In the genomic region with DNA sequence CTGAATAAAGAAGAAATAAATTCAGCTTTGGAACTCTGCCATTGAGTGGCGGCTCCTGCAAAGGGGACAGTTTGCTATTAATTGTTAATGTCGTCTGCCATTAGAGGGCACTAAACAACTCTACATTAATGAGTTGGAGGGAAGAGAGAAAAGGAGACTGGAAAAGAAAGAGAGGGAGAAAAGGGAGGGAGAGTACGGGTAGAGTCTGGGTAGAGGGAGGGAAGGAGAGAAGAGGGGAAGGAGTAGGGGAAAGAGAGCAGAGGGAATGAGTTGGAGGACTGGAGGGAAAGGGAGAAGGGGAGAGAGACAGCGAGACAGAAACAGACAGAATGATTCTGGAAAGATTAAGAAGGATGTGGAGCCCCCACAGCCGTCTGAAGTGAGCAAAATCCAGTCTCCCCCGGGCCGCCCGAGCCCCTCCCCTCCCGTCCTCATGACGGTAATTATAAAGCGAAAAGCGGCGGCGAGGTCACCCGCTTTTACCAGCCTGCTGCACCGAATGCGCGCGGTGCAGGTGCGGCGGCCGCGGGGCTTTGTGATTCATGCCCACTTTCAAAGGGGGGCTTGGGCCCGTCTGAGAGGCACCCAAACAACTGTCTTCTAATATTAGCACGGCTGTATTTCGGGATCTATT, we compare ENCODE assay signal across 9 cellular contexts. TPM values are rescaled to one million over a fixed set of nuclear protein-coding genes. Genes with fewer than 3 reads are reported as not detected.
DNase-seq lines count a peak whose midpoint lies in the region; ATAC-seq, FAIRE-seq and TF ChIP-seq lines count a peak whose summit lies in the region.
"Had no signal": no experiment of that assay in that cellular context is flagged by ENCODE, and none has a peak within 500 bp of the region (broad histone marks: within the 10 kb centered on the region; RNA-seq: fewer than 3 reads in every experiment).

No MANE protein-coding gene starts in this region.

- CTCF ChIA-PET in OCI-LY7 (lab: Charles Lee; ENCODE audit: unreplicated experiment) = no interaction called here

- H3K27ac ChIP-seq in OCI-LY7 (ENCODE audit: low read depth, low read length, poor library complexity, severe bottlenecking) (no peak overlapping the region), breast epithelium (peak overlapping the region in 1 of 2 donors; percentile 28), spleen (no peak overlapping the region)

- peaks cover 32% of the 10 kb centered on the region for H3K4me1 Mint-ChIP-seq in T-helper 1 cell treated with Interleukin-12 subunit alpha and Interleukin-12 subunit beta and Interleukin-4 antibody, amounts not matched to agents 30 μg/mL and 1 μg/mL, for 36 hours (ENCODE audit: low read depth)

- H3K4me2 ChIP-seq in OCI-LY7 (ENCODE audit: low read length) = peak overlapping the region; percentile 39

- peak overlapping the region; percentile 84 for H3K4me3 Mint-ChIP-seq in T-helper 1 cell treated with Interleukin-12 subunit alpha and Interleukin-12 subunit beta and Interleukin-4 antibody, amounts not matched to agents 30 μg/mL and 1 μg/mL, for 36 hours

- POLR2A ChIA-PET in OCI-LY7 (lab: Charles Lee) = no interaction called here

- H3K36me3 ChIP-seq in OCI-LY7 (ENCODE audit: insufficient read depth, low read length) = no peaks in the 10 kb centered on the region
- H3K36me3 ChIP-seq in breast epithelium = no peaks in the 10 kb centered on the region
- no peaks in the 10 kb centered on the region for H3K36me3 ChIP-seq in spleen

- H3K9me3 Mint-ChIP-seq in T-helper 1 cell treated with Interleukin-12 subunit alpha and Interleukin-12 subunit beta and Interleukin-4 antibody, amounts not matched to agents 30 μg/mL and 1 μg/mL, for 36 hours = no peaks in the 10 kb centered on the region

- no peaks in the 10 kb centered on the region for H3K79me2 ChIP-seq in OCI-LY7 (ENCODE audit: insufficient read depth, low read depth, low read length)

- no peak for ATAC-seq in GM19328 (IDR thresholded peaks at IDR 0.05; ENCODE audit: unreplicated experiment)

- no peak overlapping the region for H2AFZ ChIP-seq in OCI-LY7 (ENCODE audit: low read length)

- no peaks in the 10 kb centered on the region for H3K9me3 ChIP-seq in OCI-LY7 (ENCODE audit: low read length)
- H3K9me3 ChIP-seq in breast epithelium = no peaks in the 10 kb centered on the region
- no peaks in the 10 kb centered on the region for H3K9me3 ChIP-seq in spleen

- no peaks in the 10 kb centered on the region for H3K36me3 Mint-ChIP-seq in T-helper 1 cell treated with Interleukin-12 subunit alpha and Interleukin-12 subunit beta and Interleukin-4 antibody, amounts not matched to agents 30 μg/mL and 1 μg/mL, for 36 hours (ENCODE audit: low read depth)

- intact Hi-C loops in OCI-LY7 (cut with micrococcal nuclease; ENCODE audit: unreplicated experiment) (loop anchor here (2.0 kb wide), 2 partner anchors 740 to 752 kb away; no protein-coding TSS in a partner anchor), breast epithelium (cut with DNase I; ENCODE audit: low total_unique reads) (no loop called here), spleen (cut with DNase I; ENCODE audit: low total_unique reads) (loop anchor here (5.0 kb wide), 1 partner anchor 739 kb away; no protein-coding TSS in a partner anchor)

- DNase-seq in T-helper 1 cell (no peak), HTR-8/SVneo (ENCODE audit: insufficient read length, low spot score) (peak; percentile 56), OCI-LY7 (ENCODE audit: low spot score) (peak; percentile 40), breast epithelium (ENCODE audit: low spot score in 2 of 2) (no peak), iPS-NIHi7 (ENCODE audit: extremely low spot score) (peak; percentile 52), spleen (peak; percentile 72)

- TF ChIP-seq CTCF in OCI-LY7 (conservative IDR thresholded peaks at IDR 0.05; ENCODE audit: low read length) (peak; percentile 86), breast epithelium (IDR thresholded peaks at IDR 0.05) (peak; percentile 32 to 56 (median 54)), spleen (IDR thresholded peaks at IDR 0.05 in 8 of 11, conservative IDR thresholded peaks at IDR 0.05 in 3 of 11) (peak in 9 of 11 experiments; percentile 9 to 54 (median 45))

- H3K27me3 Mint-ChIP-seq in T-helper 1 cell treated with Interleukin-12 subunit alpha and Interleukin-12 subunit beta and Interleukin-4 antibody, amounts not matched to agents 30 μg/mL and 1 μg/mL, for 36 hours (ENCODE audit: low read depth) = peaks cover 82% of the 10 kb centered on the region

- peaks cover 6% of the 10 kb centered on the region for H3K4me1 ChIP-seq in OCI-LY7 (ENCODE audit: insufficient read depth, low read length, poor library complexity, severe bottlenecking)
- no peaks in the 10 kb centered on the region for H3K4me1 ChIP-seq in breast epithelium
- H3K4me1 ChIP-seq in spleen = peaks cover 14 to 53% (median 42%) of the 10 kb centered on the region in 6 donors

- no peaks in the 10 kb centered on the region for H4K20me1 ChIP-seq in OCI-LY7 (ENCODE audit: insufficient read depth, low read length)

- no peak overlapping the region for H3K27ac Mint-ChIP-seq in T-helper 1 cell treated with Interleukin-12 subunit alpha and Interleukin-12 subunit beta and Interleukin-4 antibody, amounts not matched to agents 30 μg/mL and 1 μg/mL, for 36 hours

- H3K27me3 ChIP-seq in breast epithelium = no peaks in the 10 kb centered on the region
- H3K27me3 ChIP-seq in spleen (replicated peaks in 1 of 7) = peaks cover 4 to 91% (median 30%) of the 10 kb centered on the region in 7 donors

- FAIRE-seq in HTR-8/SVneo (lab: Jason Lieb, UNC) = peak; percentile 33
- FAIRE-seq: colon had no signal

- H3K4me3 ChIP-seq in OCI-LY7 (ENCODE audit: low read depth, low read length, poor library complexity, severe bottlenecking) (peak overlapping the region; percentile 18), breast epithelium (peak overlapping the region; percentile 65 to 91 (median 76)), spleen (peak overlapping the region; percentile 29 to 83 (median 60))

- no peak for TF ChIP-seq POLR2A in breast epithelium (IDR thresholded peaks at IDR 0.05)
- no peak for TF ChIP-seq POLR2A in spleen (IDR thresholded peaks at IDR 0.05)

- WGBS in spleen, 5 donors = 1 to 2% (median 1%) methylated on average over 24 to 26 of the region's 26 CpGs

- no TSS peak for BruUV-seq in OCI-LY7 (replicated peaks; lab: Mats Ljungman, UMichigan)

- no peaks in the 10 kb centered on the region for H3K9me2 ChIP-seq in OCI-LY7 (ENCODE audit: insufficient read depth, low read length)

RNA-seq across cellular contexts. Expression of a gene that starts 1.9 kb away (rescaled TPM):
- total RNA-seq in OCI-LY7 (2014; rRNA removed; shearing (Covaris generic)) = not detected in 2 replicates
- 0.57 TPM in 1 of 2 replicates, not detected in the other for total RNA-seq in OCI-LY7 (2022)
- 10 to 100 TPM in 1 of 3 donors, 1 to 10 TPM in 2; 6.2 to 23.0 (median 7.6) TPM for total RNA-seq in breast epithelium
- under 1 TPM in 1 of 7 donors, not detected in 6; 0.40 TPM for total RNA-seq in spleen
- polyA plus RNA-seq in spleen = under 1 TPM; 0.06 to 0.36 (median 0.07) TPM

Comparison
In these comparisons a context has a peak if more than half of its experiments do, and no peak if none do; other contexts are left out.
1. DNase-seq: peak in HTR-8/SVneo (single experiment), OCI-LY7 (single experiment), iPS-NIHi7 (single experiment) and spleen (single experiment); none in T-helper 1 cell (0 of 5) and breast epithelium (0 of 2).
2. H3K4me3 ChIP-seq: peak in every context shown above with its lines; median percentile 76 in breast epithelium; 60 in spleen; 18 in OCI-LY7.
3. RNA of a gene that starts 1.9 kb away (total RNA-seq): 6.2 to 23.0 TPM in breast epithelium; 0.40 TPM in spleen and 0.57 TPM in OCI-LY7; every median in the first group is over 4 times any median in the second.
4. Peak in every context shown above with its lines, with median percentiles within 50 percentile points of each other: CTCF ChIP-seq.